Comparison of ENCODE assay signal across 8 cellular contexts in genomic region chr14:61847861-61848260, GRCh38. TPM values are rescaled to one million over a fixed set of nuclear protein-coding genes. Genes with fewer than 3 reads are reported as not detected.
"Had no signal": no experiment of that assay in that cellular context is flagged by ENCODE, and none has a peak within 500 bp of the region (broad histone marks: within the 10 kb centered on the region; RNA-seq: fewer than 3 reads in every experiment).

No MANE protein-coding gene starts in this region.

- DNase-seq: IMR-90, KBM-7, KG1 had no signal

- ATAC-seq: HepG2, K562 had no signal

- H3K4me3 ChIP-seq: K562 had no signal

- H3K27ac ChIP-seq: HL-60 had no signal

- FAIRE-seq: HepG2, K562 had no signal

RNA-seq across cellular contexts. Expression of gene SYT16, which starts 35.4 kb away (rescaled TPM):
- total RNA-seq: HepG2, HT-29 had no signal
- polyA plus RNA-seq: HepG2, IgD-negative memory B cell, K562 had no signal
